ENCODE assay signal across 3 cellular contexts in genomic region chr2:226223704-226224103, GRCh38.
TF ChIP-seq lines count a peak whose summit lies in the region.

No MANE protein-coding gene starts in this region.

TF ChIP-seq in A549, 52 proteins besides CTCF, POLR2A, EP300 and RAD21:
- no peak for TF ChIP-seq CHD4 (IDR thresholded peaks at IDR 0.05; ENCODE audit: borderline replicate concordance)
- TF ChIP-seq MAFK (IDR thresholded peaks at IDR 0.05; ENCODE audit: partially characterized antibody), result peak; percentile 92

TF ChIP-seq in HCT116, 20 proteins besides CTCF, POLR2A, EP300 and RAD21:
- TF ChIP-seq POLR2AphosphoS5 (IDR thresholded peaks at IDR 0.05; ENCODE audit: low read depth, low read length), result no peak
- TF ChIP-seq EZH2phosphoT487 (IDR thresholded peaks at IDR 0.05; ENCODE audit: borderline replicate concordance), result no peak
- no peak for TF ChIP-seq FOSL1 (IDR thresholded peaks at IDR 0.05; ENCODE audit: low read depth)
- no peak for TF ChIP-seq ZBTB33 (IDR thresholded peaks at IDR 0.05; ENCODE audit: extremely low read depth, insufficient replicate concordance, low read length)
- TF ChIP-seq EZH2 (IDR thresholded peaks at IDR 0.05), result no peak
- TF ChIP-seq SIN3A (IDR thresholded peaks at IDR 0.05; ENCODE audit: low read depth), result no peak
- TF ChIP-seq REST (IDR thresholded peaks at IDR 0.05; ENCODE audit: low read depth), result no peak
- TF ChIP-seq EGR1 (IDR thresholded peaks at IDR 0.05; ENCODE audit: low read depth), result no peak
- no peak for TF ChIP-seq MAX (IDR thresholded peaks at IDR 0.05)

TF ChIP-seq in H1, 55 proteins besides CTCF, POLR2A, EP300 and RAD21:
- TF ChIP-seq JUN (IDR thresholded peaks at IDR 0.05; ENCODE audit: low read depth, low read length) (no peak), HDAC6 (IDR thresholded peaks at IDR 0.05; ENCODE audit: low read depth, low read length) (no peak), HDAC2 (IDR thresholded peaks at IDR 0.05; ENCODE audit: borderline replicate concordance in 1 of 2, low read depth in 2 of 2, low read length in 2 of 2) (no peak), MAFK (IDR thresholded peaks at IDR 0.05; ENCODE audit: low read depth, low read length) (peak; percentile 84; the same call in 1 of the 2 replicates), TCF12 (IDR thresholded peaks at IDR 0.05; ENCODE audit: low read depth, low read length) (no peak)
